ENCODE assay signal across 1 cellular context in the genomic region with DNA sequence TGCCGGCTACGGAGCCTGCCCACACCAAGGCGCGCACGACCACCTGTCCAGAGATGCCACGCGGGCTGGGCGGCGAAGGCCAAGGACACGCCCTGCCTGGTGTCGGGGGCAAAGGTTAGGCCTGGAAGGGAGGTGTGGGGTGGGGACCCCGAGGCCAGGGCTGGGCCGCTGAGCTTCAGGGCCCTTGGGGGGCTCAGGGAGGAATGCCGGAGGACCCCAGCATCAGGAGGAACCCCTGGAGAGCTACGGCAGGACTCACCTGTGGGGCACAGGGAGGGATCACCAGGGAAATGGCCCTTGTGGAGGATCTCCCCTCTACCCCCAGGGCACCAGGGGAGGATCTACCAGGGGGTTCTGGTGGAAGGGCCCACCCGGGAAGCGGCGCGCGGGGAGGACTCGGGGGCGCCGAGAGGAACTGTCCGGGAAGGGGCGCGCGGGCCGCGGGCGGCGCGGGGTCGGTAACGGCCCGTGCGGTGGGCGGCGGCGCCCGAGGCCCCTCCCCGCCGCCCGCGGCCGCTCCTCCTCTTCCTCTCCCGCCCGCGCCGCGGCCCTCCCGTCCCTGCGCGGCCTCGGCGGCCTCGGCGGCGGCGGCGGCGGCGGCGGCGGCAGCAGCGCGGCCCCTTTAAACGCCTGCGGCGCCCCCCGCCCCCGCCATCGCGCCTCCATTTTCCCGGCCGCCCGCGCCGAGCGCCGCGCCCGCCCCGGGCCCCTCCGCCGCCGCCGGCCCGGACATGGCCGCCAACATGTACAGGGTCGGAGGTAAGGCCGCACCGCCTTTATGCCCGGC.
TF ChIP-seq lines count a peak whose summit lies in the region.

A gene (plus strand): TSS at position 523 of the 787 bp plus-strand sequence. CDS start 209 bp downstream, at position 732.

TF ChIP-seq in HepG2, 621 proteins besides CTCF, POLR2A, EP300 and RAD21 (continued from another document and continues in another):
- TF ChIP-seq, protein P1, sequence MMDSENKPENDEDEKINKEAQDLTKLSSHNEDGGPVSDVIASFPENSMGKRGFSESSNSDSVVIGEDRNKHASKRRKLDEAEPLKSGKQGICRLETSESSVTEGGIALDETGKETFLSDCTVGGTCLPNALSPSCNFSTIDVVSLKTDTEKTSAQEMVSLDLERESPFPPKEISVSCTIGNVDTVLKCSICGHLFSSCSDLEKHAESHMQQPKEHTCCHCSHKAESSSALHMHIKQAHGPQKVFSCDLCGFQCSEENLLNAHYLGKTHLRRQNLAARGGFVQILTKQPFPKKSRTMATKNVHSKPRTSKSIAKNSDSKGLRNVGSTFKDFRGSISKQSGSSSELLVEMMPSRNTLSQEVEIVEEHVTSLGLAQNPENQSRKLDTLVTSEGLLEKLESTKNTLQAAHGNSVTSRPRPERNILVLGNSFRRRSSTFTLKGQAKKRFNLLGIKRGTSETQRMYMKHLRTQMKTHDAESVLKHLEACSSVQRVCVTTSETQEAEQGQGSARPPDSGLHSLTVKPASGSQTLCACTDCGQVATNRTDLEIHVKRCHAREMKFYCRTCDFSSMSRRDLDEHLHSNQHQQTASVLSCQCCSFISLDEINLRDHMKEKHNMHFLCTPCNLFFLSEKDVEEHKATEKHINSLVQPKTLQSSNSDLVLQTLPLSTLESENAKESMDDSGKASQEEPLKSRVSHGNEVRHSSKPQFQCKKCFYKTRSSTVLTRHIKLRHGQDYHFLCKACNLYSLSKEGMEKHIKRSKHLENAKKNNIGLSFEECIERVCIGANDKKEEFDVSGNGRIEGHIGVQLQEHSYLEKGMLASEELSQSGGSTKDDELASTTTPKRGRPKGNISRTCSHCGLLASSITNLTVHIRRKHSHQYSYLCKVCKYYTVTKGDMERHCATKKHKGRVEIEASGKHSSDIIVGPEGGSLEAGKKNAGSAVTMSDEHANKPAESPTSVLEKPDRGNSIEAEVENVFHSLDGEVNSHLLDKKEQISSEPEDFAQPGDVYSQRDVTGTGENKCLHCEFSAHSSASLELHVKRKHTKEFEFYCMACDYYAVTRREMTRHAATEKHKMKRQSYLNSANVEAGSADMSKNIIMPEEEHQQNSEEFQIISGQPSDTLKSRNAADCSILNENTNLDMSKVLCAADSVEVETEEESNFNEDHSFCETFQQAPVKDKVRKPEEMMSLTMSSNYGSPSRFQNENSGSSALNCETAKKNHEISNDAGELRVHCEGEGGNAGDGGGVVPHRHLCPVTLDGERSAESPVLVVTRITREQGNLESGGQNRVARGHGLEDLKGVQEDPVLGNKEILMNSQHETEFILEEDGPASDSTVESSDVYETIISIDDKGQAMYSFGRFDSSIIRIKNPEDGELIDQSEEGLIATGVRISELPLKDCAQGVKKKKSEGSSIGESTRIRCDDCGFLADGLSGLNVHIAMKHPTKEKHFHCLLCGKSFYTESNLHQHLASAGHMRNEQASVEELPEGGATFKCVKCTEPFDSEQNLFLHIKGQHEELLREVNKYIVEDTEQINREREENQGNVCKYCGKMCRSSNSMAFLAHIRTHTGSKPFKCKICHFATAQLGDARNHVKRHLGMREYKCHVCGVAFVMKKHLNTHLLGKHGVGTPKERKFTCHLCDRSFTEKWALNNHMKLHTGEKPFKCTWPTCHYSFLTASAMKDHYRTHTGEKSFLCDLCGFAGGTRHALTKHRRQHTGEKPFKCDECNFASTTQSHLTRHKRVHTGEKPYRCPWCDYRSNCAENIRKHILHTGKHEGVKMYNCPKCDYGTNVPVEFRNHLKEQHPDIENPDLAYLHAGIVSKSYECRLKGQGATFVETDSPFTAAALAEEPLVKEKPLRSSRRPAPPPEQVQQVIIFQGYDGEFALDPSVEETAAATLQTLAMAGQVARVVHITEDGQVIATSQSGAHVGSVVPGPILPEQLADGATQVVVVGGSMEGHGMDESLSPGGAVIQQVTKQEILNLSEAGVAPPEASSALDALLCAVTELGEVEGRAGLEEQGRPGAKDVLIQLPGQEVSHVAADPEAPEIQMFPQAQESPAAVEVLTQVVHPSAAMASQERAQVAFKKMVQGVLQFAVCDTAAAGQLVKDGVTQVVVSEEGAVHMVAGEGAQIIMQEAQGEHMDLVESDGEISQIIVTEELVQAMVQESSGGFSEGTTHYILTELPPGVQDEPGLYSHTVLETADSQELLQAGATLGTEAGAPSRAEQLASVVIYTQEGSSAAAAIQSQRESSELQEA (CRISPR knock-in tag; IDR thresholded peaks at IDR 0.05; ENCODE audit: not compliant biosample characterization): peak; percentile 50
- TF ChIP-seq CENPT (CRISPR knock-in tag; IDR thresholded peaks at IDR 0.05; ENCODE audit: low read depth): no peak
- TF ChIP-seq KDM5B (CRISPR knock-in tag; IDR thresholded peaks at IDR 0.05; ENCODE audit: borderline replicate concordance): peak; percentile 93
- TF ChIP-seq CREB1 (IDR thresholded peaks at IDR 0.05): no peak
- no peak for TF ChIP-seq CREB1 (CRISPR knock-in tag; IDR thresholded peaks at IDR 0.05)
- TF ChIP-seq, protein P2, sequence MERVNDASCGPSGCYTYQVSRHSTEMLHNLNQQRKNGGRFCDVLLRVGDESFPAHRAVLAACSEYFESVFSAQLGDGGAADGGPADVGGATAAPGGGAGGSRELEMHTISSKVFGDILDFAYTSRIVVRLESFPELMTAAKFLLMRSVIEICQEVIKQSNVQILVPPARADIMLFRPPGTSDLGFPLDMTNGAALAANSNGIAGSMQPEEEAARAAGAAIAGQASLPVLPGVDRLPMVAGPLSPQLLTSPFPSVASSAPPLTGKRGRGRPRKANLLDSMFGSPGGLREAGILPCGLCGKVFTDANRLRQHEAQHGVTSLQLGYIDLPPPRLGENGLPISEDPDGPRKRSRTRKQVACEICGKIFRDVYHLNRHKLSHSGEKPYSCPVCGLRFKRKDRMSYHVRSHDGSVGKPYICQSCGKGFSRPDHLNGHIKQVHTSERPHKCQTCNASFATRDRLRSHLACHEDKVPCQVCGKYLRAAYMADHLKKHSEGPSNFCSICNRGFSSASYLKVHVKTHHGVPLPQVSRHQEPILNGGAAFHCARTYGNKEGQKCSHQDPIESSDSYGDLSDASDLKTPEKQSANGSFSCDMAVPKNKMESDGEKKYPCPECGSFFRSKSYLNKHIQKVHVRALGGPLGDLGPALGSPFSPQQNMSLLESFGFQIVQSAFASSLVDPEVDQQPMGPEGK (CRISPR knock-in tag; IDR thresholded peaks at IDR 0.05): peak; percentile 79
- TF ChIP-seq ATF1 (CRISPR knock-in tag; IDR thresholded peaks at IDR 0.05): no peak
- TF ChIP-seq, protein P3, sequence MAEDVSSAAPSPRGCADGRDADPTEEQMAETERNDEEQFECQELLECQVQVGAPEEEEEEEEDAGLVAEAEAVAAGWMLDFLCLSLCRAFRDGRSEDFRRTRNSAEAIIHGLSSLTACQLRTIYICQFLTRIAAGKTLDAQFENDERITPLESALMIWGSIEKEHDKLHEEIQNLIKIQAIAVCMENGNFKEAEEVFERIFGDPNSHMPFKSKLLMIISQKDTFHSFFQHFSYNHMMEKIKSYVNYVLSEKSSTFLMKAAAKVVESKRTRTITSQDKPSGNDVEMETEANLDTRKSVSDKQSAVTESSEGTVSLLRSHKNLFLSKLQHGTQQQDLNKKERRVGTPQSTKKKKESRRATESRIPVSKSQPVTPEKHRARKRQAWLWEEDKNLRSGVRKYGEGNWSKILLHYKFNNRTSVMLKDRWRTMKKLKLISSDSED (CRISPR knock-in tag; IDR thresholded peaks at IDR 0.05): no peak
- TF ChIP-seq HDAC2 (CRISPR knock-in tag; IDR thresholded peaks at IDR 0.05): peak; percentile 56
- peak; percentile 73; the same call in 1 of the 2 replicates for TF ChIP-seq ZNF343 (CRISPR knock-in tag; IDR thresholded peaks at IDR 0.05)
- TF ChIP-seq ZSCAN22 (CRISPR knock-in tag; IDR thresholded peaks at IDR 0.05): no peak; the same call in 1 of the 2 replicates
- TF ChIP-seq ASH2L (IDR thresholded peaks at IDR 0.05; ENCODE audit: insufficient read length, low read depth, low read length): no peak
- TF ChIP-seq, protein P4, sequence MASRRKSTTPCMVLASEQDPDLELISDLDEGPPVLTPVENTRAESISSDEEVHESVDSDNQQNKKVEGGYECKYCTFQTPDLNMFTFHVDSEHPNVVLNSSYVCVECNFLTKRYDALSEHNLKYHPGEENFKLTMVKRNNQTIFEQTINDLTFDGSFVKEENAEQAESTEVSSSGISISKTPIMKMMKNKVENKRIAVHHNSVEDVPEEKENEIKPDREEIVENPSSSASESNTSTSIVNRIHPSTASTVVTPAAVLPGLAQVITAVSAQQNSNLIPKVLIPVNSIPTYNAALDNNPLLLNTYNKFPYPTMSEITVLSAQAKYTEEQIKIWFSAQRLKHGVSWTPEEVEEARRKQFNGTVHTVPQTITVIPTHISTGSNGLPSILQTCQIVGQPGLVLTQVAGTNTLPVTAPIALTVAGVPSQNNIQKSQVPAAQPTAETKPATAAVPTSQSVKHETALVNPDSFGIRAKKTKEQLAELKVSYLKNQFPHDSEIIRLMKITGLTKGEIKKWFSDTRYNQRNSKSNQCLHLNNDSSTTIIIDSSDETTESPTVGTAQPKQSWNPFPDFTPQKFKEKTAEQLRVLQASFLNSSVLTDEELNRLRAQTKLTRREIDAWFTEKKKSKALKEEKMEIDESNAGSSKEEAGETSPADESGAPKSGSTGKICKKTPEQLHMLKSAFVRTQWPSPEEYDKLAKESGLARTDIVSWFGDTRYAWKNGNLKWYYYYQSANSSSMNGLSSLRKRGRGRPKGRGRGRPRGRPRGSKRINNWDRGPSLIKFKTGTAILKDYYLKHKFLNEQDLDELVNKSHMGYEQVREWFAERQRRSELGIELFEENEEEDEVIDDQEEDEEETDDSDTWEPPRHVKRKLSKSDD (CRISPR knock-in tag; IDR thresholded peaks at IDR 0.05; ENCODE audit: low read depth): no peak
- no peak for TF ChIP-seq KAT2B (IDR thresholded peaks at IDR 0.05; ENCODE audit: borderline replicate concordance, low read depth, low read length)
- no peak for TF ChIP-seq ZNF460 (CRISPR knock-in tag; IDR thresholded peaks at IDR 0.05; ENCODE audit: borderline replicate concordance)
- TF ChIP-seq, protein P5, sequence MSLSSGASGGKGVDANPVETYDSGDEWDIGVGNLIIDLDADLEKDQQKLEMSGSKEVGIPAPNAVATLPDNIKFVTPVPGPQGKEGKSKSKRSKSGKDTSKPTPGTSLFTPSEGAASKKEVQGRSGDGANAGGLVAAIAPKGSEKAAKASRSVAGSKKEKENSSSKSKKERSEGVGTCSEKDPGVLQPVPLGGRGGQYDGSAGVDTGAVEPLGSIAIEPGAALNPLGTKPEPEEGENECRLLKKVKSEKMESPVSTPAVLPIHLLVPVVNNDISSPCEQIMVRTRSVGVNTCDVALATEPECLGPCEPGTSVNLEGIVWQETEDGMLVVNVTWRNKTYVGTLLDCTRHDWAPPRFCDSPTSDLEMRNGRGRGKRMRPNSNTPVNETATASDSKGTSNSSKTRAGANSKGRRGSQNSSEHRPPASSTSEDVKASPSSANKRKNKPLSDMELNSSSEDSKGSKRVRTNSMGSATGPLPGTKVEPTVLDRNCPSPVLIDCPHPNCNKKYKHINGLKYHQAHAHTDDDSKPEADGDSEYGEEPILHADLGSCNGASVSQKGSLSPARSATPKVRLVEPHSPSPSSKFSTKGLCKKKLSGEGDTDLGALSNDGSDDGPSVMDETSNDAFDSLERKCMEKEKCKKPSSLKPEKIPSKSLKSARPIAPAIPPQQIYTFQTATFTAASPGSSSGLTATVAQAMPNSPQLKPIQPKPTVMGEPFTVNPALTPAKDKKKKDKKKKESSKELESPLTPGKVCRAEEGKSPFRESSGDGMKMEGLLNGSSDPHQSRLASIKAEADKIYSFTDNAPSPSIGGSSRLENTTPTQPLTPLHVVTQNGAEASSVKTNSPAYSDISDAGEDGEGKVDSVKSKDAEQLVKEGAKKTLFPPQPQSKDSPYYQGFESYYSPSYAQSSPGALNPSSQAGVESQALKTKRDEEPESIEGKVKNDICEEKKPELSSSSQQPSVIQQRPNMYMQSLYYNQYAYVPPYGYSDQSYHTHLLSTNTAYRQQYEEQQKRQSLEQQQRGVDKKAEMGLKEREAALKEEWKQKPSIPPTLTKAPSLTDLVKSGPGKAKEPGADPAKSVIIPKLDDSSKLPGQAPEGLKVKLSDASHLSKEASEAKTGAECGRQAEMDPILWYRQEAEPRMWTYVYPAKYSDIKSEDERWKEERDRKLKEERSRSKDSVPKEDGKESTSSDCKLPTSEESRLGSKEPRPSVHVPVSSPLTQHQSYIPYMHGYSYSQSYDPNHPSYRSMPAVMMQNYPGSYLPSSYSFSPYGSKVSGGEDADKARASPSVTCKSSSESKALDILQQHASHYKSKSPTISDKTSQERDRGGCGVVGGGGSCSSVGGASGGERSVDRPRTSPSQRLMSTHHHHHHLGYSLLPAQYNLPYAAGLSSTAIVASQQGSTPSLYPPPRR (CRISPR knock-in tag; IDR thresholded peaks at IDR 0.05; ENCODE audit: borderline replicate concordance): peak; percentile 45; the same call in 1 of the 2 replicates
- TF ChIP-seq ZNF234 (CRISPR knock-in tag; conservative IDR thresholded peaks at IDR 0.05): no peak
- TF ChIP-seq, protein P6, sequence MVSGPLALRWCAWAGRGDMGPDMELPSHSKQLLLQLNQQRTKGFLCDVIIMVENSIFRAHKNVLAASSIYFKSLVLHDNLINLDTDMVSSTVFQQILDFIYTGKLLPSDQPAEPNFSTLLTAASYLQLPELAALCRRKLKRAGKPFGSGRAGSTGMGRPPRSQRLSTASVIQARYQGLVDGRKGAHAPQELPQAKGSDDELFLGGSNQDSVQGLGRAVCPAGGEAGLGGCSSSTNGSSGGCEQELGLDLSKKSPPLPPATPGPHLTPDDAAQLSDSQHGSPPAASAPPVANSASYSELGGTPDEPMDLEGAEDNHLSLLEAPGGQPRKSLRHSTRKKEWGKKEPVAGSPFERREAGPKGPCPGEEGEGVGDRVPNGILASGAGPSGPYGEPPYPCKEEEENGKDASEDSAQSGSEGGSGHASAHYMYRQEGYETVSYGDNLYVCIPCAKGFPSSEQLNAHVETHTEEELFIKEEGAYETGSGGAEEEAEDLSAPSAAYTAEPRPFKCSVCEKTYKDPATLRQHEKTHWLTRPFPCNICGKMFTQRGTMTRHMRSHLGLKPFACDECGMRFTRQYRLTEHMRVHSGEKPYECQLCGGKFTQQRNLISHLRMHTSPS (CRISPR knock-in tag; IDR thresholded peaks at IDR 0.05; ENCODE audit: low read depth): no peak
- TF ChIP-seq NCOR1 (IDR thresholded peaks at IDR 0.05; ENCODE audit: borderline replicate concordance, low read length): 0 out of 2 replicates have a peak, but pooled peaks have one; percentile 42
- TF ChIP-seq RORA (CRISPR knock-in tag; IDR thresholded peaks at IDR 0.05): no peak
- TF ChIP-seq ZC3H13 (CRISPR knock-in tag; IDR thresholded peaks at IDR 0.05): no peak
- TF ChIP-seq, protein P7, sequence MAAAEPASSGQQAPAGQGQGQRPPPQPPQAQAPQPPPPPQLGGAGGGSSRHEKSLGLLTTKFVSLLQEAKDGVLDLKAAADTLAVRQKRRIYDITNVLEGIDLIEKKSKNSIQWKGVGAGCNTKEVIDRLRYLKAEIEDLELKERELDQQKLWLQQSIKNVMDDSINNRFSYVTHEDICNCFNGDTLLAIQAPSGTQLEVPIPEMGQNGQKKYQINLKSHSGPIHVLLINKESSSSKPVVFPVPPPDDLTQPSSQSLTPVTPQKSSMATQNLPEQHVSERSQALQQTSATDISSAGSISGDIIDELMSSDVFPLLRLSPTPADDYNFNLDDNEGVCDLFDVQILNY (CRISPR knock-in tag; conservative IDR thresholded peaks at IDR 0.05): 0 out of 2 replicates have a peak, but pooled peaks have one; percentile 29
- peak; percentile 18 for TF ChIP-seq RBM39 (IDR thresholded peaks at IDR 0.05; ENCODE audit: low read depth, low read length, poor library complexity, severe bottlenecking)
- no peak for TF ChIP-seq NCOA5 (CRISPR knock-in tag; IDR thresholded peaks at IDR 0.05)
- no peak for TF ChIP-seq FOXO1 (CRISPR knock-in tag; IDR thresholded peaks at IDR 0.05)
- TF ChIP-seq DR1 (CRISPR knock-in tag; IDR thresholded peaks at IDR 0.05): 0 out of 2 replicates have a peak, but pooled peaks have one; percentile 49
- TF ChIP-seq SMARCC2 (IDR thresholded peaks at IDR 0.05): no peak
- TF ChIP-seq, protein P8, sequence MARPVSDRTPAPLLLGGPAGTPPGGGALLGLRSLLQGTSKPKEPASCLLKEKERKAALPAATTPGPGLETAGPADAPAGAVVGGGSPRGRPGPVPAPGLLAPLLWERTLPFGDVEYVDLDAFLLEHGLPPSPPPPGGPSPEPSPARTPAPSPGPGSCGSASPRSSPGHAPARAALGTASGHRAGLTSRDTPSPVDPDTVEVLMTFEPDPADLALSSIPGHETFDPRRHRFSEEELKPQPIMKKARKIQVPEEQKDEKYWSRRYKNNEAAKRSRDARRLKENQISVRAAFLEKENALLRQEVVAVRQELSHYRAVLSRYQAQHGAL (CRISPR knock-in tag; IDR thresholded peaks at IDR 0.05; ENCODE audit: not compliant biosample characterization): no peak
